Comparison of ENCODE assay signal across 31 cellular contexts in the genomic region with DNA sequence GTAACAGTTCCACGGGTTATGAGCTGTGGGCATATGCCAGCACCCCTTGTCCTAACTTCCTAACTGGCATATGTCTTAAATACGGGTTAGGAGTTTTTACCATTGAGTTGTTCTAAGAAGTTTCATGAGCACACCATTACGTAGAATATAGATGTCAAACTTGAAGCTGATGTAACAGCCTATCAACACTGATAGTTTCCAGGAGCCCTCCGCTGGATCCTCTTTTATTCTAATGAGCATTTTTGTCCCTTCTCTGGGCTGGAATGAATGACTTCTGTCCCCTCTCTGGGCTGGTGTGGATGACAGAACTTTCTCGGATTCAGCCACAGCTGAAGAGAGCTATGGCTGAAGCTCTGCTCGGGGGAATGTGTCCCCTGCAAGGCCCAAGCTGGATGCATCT.
"Had no signal": no experiment of that assay in that cellular context is flagged by ENCODE, and none has a peak within 500 bp of the region (broad histone marks: within the 10 kb centered on the region; RNA-seq: fewer than 3 reads in every experiment).

No MANE protein-coding gene starts in this region.

- H3K36me3 ChIP-seq: ovary, right lobe of liver, sigmoid colon, spleen, suprapubic skin, tibial artery, transverse colon, upper lobe of right lung, uterus had no signal

- H3K4me1 Mint-ChIP-seq: naive B cell; naive thymus-derived CD8-positive, alpha-beta T cell; nephron; stimulated activated memory B cell treated with anti-CD40 and anti-IgM and Interleukin-4, amounts not matched to agents 10 μg/mL and 1 μg/mL and 100 μg/mL, for 72 hours; stimulated activated naive CD8-positive, alpha-beta T cell treated with anti-CD3 and anti-CD28 coated beads, Interleukin-15, amount 100 ng/mL, for 72 hours had no signal

- H3K79me2 ChIP-seq: parathyroid adenoma had no signal

- H3K36me3 Mint-ChIP-seq: naive B cell; naive thymus-derived CD8-positive, alpha-beta T cell; stimulated activated memory B cell treated with anti-CD40 and anti-IgM and Interleukin-4, amounts not matched to agents 10 μg/mL and 1 μg/mL and 100 μg/mL, for 72 hours; type B pancreatic cell had no signal

- FAIRE-seq: small intestine had no signal

- H2AFZ ChIP-seq: parathyroid adenoma had no signal

- H3K27ac Mint-ChIP-seq: naive B cell; naive thymus-derived CD8-positive, alpha-beta T cell; nephron; progenitor cell of endocrine pancreas; stimulated activated memory B cell treated with anti-CD40 and anti-IgM and Interleukin-4, amounts not matched to agents 10 μg/mL and 1 μg/mL and 100 μg/mL, for 72 hours; stimulated activated naive CD8-positive, alpha-beta T cell treated with anti-CD3 and anti-CD28 coated beads, Interleukin-15, amount 100 ng/mL, for 72 hours; type B pancreatic cell had no signal

- H3K27ac ChIP-seq: ovary, parathyroid adenoma, psoas muscle, right lobe of liver, sigmoid colon, spleen, suprapubic skin, testis, tibial artery, transverse colon, upper lobe of right lung, uterus had no signal

- ATAC-seq: naive thymus-derived CD8-positive, alpha-beta T cell; psoas muscle; right cardiac atrium; right lobe of liver; stimulated activated memory B cell treated with anti-CD40 and anti-IgM and Interleukin-4, amounts not matched to agents 10 μg/mL and 1 μg/mL and 100 μg/mL, for 72 hours; stimulated activated naive CD8-positive, alpha-beta T cell treated with anti-CD3 and anti-CD28 coated beads, Interleukin-15, amount 100 ng/mL, for 72 hours; stimulated activated naive CD8-positive, alpha-beta T cell treated with anti-CD3 and anti-CD28 coated beads, Interleukin-15, Interleukin-2, amounts not matched to agents 100 U/mL and 50 U/mL, for 24 hours; upper lobe of right lung had no signal

- DNase-seq: naive B cell; naive thymus-derived CD8-positive, alpha-beta T cell; occipital lobe; ovary; posterior cingulate gyrus; psoas muscle; right cardiac atrium; right lobe of liver; sigmoid colon; small intestine; spleen; stimulated activated CD4-positive, alpha-beta T cell treated with anti-CD3 and anti-CD28 coated beads, Interleukin-12 subunit alpha, Interleukin-12 subunit beta, amount 100 ng/mL, for 4 hours; stimulated activated CD4-positive, alpha-beta T cell treated with anti-CD3 and anti-CD28 coated beads, Interleukin-1b, Interleukin-23, amount 100 ng/mL, for 48 hours; stimulated activated CD4-positive, alpha-beta T cell treated with anti-CD3 and anti-CD28 coated beads, Interleukin-4, amount 100 ng/mL, for 1 hour; stimulated activated CD4-positive, alpha-beta T cell treated with anti-CD3 and anti-CD28 coated beads, Interleukin-4, amount 100 ng/mL, for 4 hours; stimulated activated CD8-positive, alpha-beta memory T cell treated with anti-CD3 and anti-CD28 coated beads, Interleukin-4, amount 100 ng/mL, for 48 hours; stimulated activated naive CD4-positive, alpha-beta T cell; stimulated activated naive CD8-positive, alpha-beta T cell treated with anti-CD3 and anti-CD28 coated beads, Interleukin-15, amount 100 ng/mL, for 72 hours; stimulated activated naive CD8-positive, alpha-beta T cell treated with anti-CD3 and anti-CD28 coated beads, Interleukin-15, Interleukin-2, amounts not matched to agents 100 U/mL and 50 U/mL, for 24 hours; substantia nigra; testis; tibial artery; transverse colon; upper lobe of right lung; uterus had no signal

- H3K9me3 Mint-ChIP-seq: nephron; stimulated activated memory B cell treated with anti-CD40 and anti-IgM and Interleukin-4, amounts not matched to agents 10 μg/mL and 1 μg/mL and 100 μg/mL, for 72 hours; type B pancreatic cell had no signal

- H3K9me3 ChIP-seq: ovary, psoas muscle, right lobe of liver, sigmoid colon, spleen, suprapubic skin, testis, tibial artery, transverse colon, upper lobe of right lung, uterus had no signal

- H3K9ac ChIP-seq: parathyroid adenoma had no signal

- H3K27me3 Mint-ChIP-seq: progenitor cell of endocrine pancreas; stimulated activated memory B cell treated with anti-CD40 and anti-IgM and Interleukin-4, amounts not matched to agents 10 μg/mL and 1 μg/mL and 100 μg/mL, for 72 hours; stimulated activated naive CD8-positive, alpha-beta T cell treated with anti-CD3 and anti-CD28 coated beads, Interleukin-15, amount 100 ng/mL, for 72 hours had no signal

- H3K4me3 ChIP-seq: ovary, psoas muscle, right lobe of liver, sigmoid colon, spleen, suprapubic skin, testis, tibial artery, transverse colon, upper lobe of right lung, uterus had no signal

- H3K4me1 ChIP-seq: parathyroid adenoma, psoas muscle, right lobe of liver, sigmoid colon, spleen, suprapubic skin, testis, tibial artery, transverse colon, upper lobe of right lung, uterus had no signal

- H3K4me3 Mint-ChIP-seq: naive B cell; naive thymus-derived CD8-positive, alpha-beta T cell; nephron; stimulated activated memory B cell treated with anti-CD40 and anti-IgM and Interleukin-4, amounts not matched to agents 10 μg/mL and 1 μg/mL and 100 μg/mL, for 72 hours; stimulated activated naive CD8-positive, alpha-beta T cell treated with anti-CD3 and anti-CD28 coated beads, Interleukin-15, amount 100 ng/mL, for 72 hours; type B pancreatic cell had no signal

- H3K27me3 ChIP-seq: ovary, right lobe of liver, sigmoid colon, suprapubic skin, testis, tibial artery, transverse colon, upper lobe of right lung, uterus had no signal
